In the genomic region with DNA sequence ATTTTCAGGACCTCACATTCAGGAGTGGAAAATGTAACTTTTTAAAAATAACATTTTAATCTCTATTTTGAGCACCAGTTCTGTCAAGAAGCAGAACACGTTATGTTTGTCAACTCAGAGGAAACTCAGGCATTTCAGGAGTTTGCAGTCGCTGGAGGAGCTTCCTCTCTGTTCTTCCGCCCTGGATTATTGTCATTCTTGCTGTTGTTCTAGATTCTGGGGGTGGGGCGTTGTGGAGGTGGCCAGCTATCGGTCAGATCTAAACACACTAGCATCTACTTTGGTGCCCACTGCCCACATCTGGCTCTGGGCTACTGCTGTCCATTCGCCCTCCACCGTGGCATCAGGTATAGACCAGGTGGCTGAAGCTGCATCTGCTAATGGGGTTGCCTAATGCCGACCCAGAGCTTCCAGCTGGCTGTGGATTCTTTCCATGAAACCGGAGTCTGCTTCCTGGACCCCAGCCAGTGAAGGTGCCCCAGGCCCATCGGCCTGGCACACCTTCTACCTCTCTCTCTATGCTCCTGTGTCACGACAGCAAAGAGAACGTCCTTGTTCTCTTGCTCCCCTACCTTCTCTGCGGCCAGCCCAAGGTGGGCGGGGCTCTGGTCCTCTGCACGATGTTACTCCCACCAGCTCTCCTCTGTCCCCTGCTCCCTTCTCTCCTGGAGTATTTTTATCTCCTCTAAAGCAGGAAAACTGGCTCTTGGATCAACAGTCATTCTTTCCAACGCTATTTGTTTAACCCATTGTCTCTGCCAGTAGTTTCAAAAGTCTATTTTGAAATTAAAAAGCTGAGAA, we compare ENCODE assay signal across 15 cellular contexts. TPM values are rescaled to one million over a fixed set of nuclear protein-coding genes. Genes with fewer than 3 reads are reported as not detected.
DNase-seq lines count a peak whose midpoint lies in the region; ATAC-seq and TF ChIP-seq lines count a peak whose summit lies in the region.
"Had no signal": no experiment of that assay in that cellular context is flagged by ENCODE, and none has a peak within 500 bp of the region (broad histone marks: within the 10 kb centered on the region; RNA-seq: fewer than 3 reads in every experiment).

No MANE protein-coding gene starts in this region.

- H2BK120ac ChIP-seq in trophoblast cell (ENCODE audit: insufficient read depth, low read length, poor library complexity), result no peak overlapping the region

- CTCF ChIA-PET in HEK293 (lab: Yijun Ruan, JAX) (interaction anchor here (0.7 kb wide), 1 partner anchor 29 kb away, joined by 3 read pairs; no protein-coding TSS in a partner anchor), GM10248 (lab: Yijun Ruan, JAX) (interaction anchor here (1.3 kb wide), 1 partner anchor 13 kb away, joined by 4 read pairs; no protein-coding TSS in a partner anchor)

- no peak overlapping the region for H3K14ac ChIP-seq in trophoblast cell (ENCODE audit: low read length)

- no peak overlapping the region for H4K91ac ChIP-seq in trophoblast cell (ENCODE audit: low read depth, low read length)

- H3K4me1 ChIP-seq in HEK293 (ENCODE audit: control insufficient read depth, insufficient read depth, low read length) (no peaks in the 10 kb centered on the region), RWPE2 (ENCODE audit: insufficient read depth, poor library complexity, severe bottlenecking) (no peaks in the 10 kb centered on the region), hepatocyte (ENCODE audit: insufficient read depth) (no peaks in the 10 kb centered on the region), trophoblast cell (ENCODE audit: control insufficient read depth in 1 of 2, insufficient read depth in 2 of 2, low read length in 2 of 2) (peaks cover 0 to 5% of the 10 kb centered on the region in 2 experiments), spleen (no peaks in the 10 kb centered on the region)

- H4K12ac ChIP-seq in trophoblast cell (ENCODE audit: low read depth, low read length), result no peak overlapping the region

- H3K79me1 ChIP-seq in trophoblast cell (ENCODE audit: low read length), result no peaks in the 10 kb centered on the region

- H3K9me2 ChIP-seq in hepatocyte (replicated peaks; ENCODE audit: insufficient read depth), result no peaks in the 10 kb centered on the region

- H3K4me2 ChIP-seq in hepatocyte, result peak overlapping the region; percentile 28
- peak overlapping the region; percentile 18 for H3K4me2 ChIP-seq in trophoblast cell (ENCODE audit: low read length)

- no peaks in the 10 kb centered on the region for H4K20me1 ChIP-seq in hepatocyte (ENCODE audit: insufficient read depth, poor library complexity, severe bottlenecking)

- no peak overlapping the region for H2AK5ac ChIP-seq in trophoblast cell (ENCODE audit: low read length)

- H3K27me3 ChIP-seq in RWPE2 (ENCODE audit: insufficient read depth, poor library complexity, severe bottlenecking), result no peaks in the 10 kb centered on the region
- no peaks in the 10 kb centered on the region for H3K27me3 ChIP-seq in hepatocyte
- H3K27me3 ChIP-seq in trophoblast cell (ENCODE audit: insufficient read depth, low read length), result no peaks in the 10 kb centered on the region
- no peaks in the 10 kb centered on the region for H3K27me3 ChIP-seq in spleen (replicated peaks in 1 of 7)
- H3K27me3 ChIP-seq: neutrophil had no signal

- DNase-seq in RWPE2 (ENCODE audit: low spot score) (no peak), hepatocyte (ENCODE audit: low spot score) (peak; percentile 28), trophoblast cell (peak in 1 of 2 donors; percentile 17), pons (ENCODE audit: low spot score) (no peak), spleen (no peak), GM10248 (ENCODE audit: extremely low spot score) (no peak)
- DNase-seq: activated CD4-positive, alpha-beta T cell treated with anti-CD3 and anti-CD28 coated beads, Interleukin-2, amount 50 U/mL, for 4 hours; activated gamma-delta T cell; CD4-positive, CD25-positive, alpha-beta regulatory T cell; NCI-H1417 treated with DMSO at 0.1 percent for 48 hours; stimulated activated CD4-positive, alpha-beta T cell treated with anti-CD3 and anti-CD28 coated beads, Interleukin-4, amount 100 ng/mL, for 24 hours; stimulated activated naive CD8-positive, alpha-beta T cell treated with anti-CD3 and anti-CD28 coated beads, Interleukin-15, Interleukin-2, amounts not matched to agents 100 U/mL and 50 U/mL, for 24 hours had no signal

- ATAC-seq in RWPE2 (ENCODE audit: low read depth) (peak; percentile 27; the same call in 1 of the 3 replicates), GM19467 (IDR thresholded peaks at IDR 0.05; ENCODE audit: unreplicated experiment) (no peak)
- ATAC-seq: stimulated activated naive CD8-positive, alpha-beta T cell treated with anti-CD3 and anti-CD28 coated beads, Interleukin-15, Interleukin-2, amounts not matched to agents 100 U/mL and 50 U/mL, for 24 hours had no signal

- TF ChIP-seq CTCF in HEK293 (tag by site-specific recombination; IDR thresholded peaks at IDR 0.05), result no peak
- TF ChIP-seq CTCF in RWPE2 (IDR thresholded peaks at IDR 0.05; ENCODE audit: poor library complexity, severe bottlenecking), result no peak
- TF ChIP-seq CTCF in hepatocyte (IDR thresholded peaks at IDR 0.05; ENCODE audit: poor library complexity), result no peak
- TF ChIP-seq CTCF in spleen (IDR thresholded peaks at IDR 0.05 in 8 of 11, conservative IDR thresholded peaks at IDR 0.05 in 3 of 11), result no peak
- TF ChIP-seq CTCF in GM10248 (IDR thresholded peaks at IDR 0.05; ENCODE audit: control extremely low read depth, extremely low read depth, low read depth, missing control alignments), result no peak

- H2BK5ac ChIP-seq in trophoblast cell (ENCODE audit: low read depth, low read length, poor library complexity), result no peak overlapping the region

- no peak overlapping the region for H3K4ac ChIP-seq in trophoblast cell (ENCODE audit: low read depth, low read length)

- no peaks in the 10 kb centered on the region for H3K9me3 ChIP-seq in HEK293 (ENCODE audit: control insufficient read depth, insufficient read depth, low read depth, low read length)
- H3K9me3 ChIP-seq in RWPE2 (ENCODE audit: severe bottlenecking), result no peaks in the 10 kb centered on the region
- H3K9me3 ChIP-seq in hepatocyte (ENCODE audit: low read depth), result no peaks in the 10 kb centered on the region
- H3K9me3 ChIP-seq in trophoblast cell (ENCODE audit: insufficient read depth, low read depth, low read length), result peaks cover 1% of the 10 kb centered on the region
- no peaks in the 10 kb centered on the region for H3K9me3 ChIP-seq in spleen
- H3K9me3 ChIP-seq: neutrophil had no signal

- no peak overlapping the region for H2BK12ac ChIP-seq in trophoblast cell (ENCODE audit: low read length)

- H3K18ac ChIP-seq in trophoblast cell (ENCODE audit: low read length), result no peak overlapping the region

- no peak for TF ChIP-seq POLR2A in spleen (IDR thresholded peaks at IDR 0.05)

- H2AFZ ChIP-seq in hepatocyte, result peak overlapping the region; percentile 13
- no peak overlapping the region for H2AFZ ChIP-seq in trophoblast cell (ENCODE audit: insufficient read depth, low read length, poor library complexity)

- POLR2A ChIA-PET in HEK293 (lab: Yijun Ruan, JAX) (no interaction called here), GM10248 (lab: Yijun Ruan, JAX) (no interaction called here)

- H3K36me3 ChIP-seq in HEK293 (ENCODE audit: control insufficient read depth in 2 of 2, insufficient read depth in 1 of 2, low read length in 2 of 2), result no peaks in the 10 kb centered on the region
- H3K36me3 ChIP-seq in RWPE2 (ENCODE audit: low read depth), result no peaks in the 10 kb centered on the region
- no peaks in the 10 kb centered on the region for H3K36me3 ChIP-seq in hepatocyte (replicated peaks; ENCODE audit: insufficient read depth, low read depth)
- H3K36me3 ChIP-seq in trophoblast cell (ENCODE audit: control insufficient read depth in 1 of 2, insufficient read depth in 2 of 2, low read length in 2 of 2), result no peaks in the 10 kb centered on the region
- no peaks in the 10 kb centered on the region for H3K36me3 ChIP-seq in spleen
- H3K36me3 ChIP-seq: neutrophil had no signal

- H3K27ac ChIP-seq in HEK293 (ENCODE audit: extremely low read depth, low read depth, low read length) (no peak overlapping the region), RWPE2 (ENCODE audit: poor library complexity, severe bottlenecking) (no peak overlapping the region), hepatocyte (no peak overlapping the region), trophoblast cell (ENCODE audit: low read depth, low read length) (no peak overlapping the region), spleen (no peak overlapping the region)
- H3K27ac ChIP-seq: neutrophil had no signal

- WGBS in hepatocyte (ENCODE audit: low lambda C conversion rate, missing lambda C conversion rate), result 56% methylated on average over 16 of the region's 16 CpGs
- no CpG with 5 or more reads among the region's 16 CpGs for WGBS in trophoblast cell (ENCODE audit: extremely low coverage, insufficient coverage, insufficient read length)
- 54 to 73% (median 67%) methylated on average over 16 of the region's 16 CpGs for WGBS in spleen, 5 donors

- H3K79me2 ChIP-seq in hepatocyte (no peaks in the 10 kb centered on the region), trophoblast cell (ENCODE audit: control insufficient read depth, insufficient read depth, low read length, poor library complexity) (no peaks in the 10 kb centered on the region)

- no peak overlapping the region for H3K9ac ChIP-seq in trophoblast cell (ENCODE audit: low read length)

- intact Hi-C loops in spleen (cut with DNase I; ENCODE audit: low total_unique reads), result no loop called here

- H3K23ac ChIP-seq in trophoblast cell (ENCODE audit: low read length), result no peak overlapping the region

- H3K4me3 ChIP-seq in HEK293 (ENCODE audit: low read depth, low read length) (no peak overlapping the region), RWPE2 (ENCODE audit: severe bottlenecking) (no peak overlapping the region), hepatocyte (no peak overlapping the region), trophoblast cell (ENCODE audit: low read depth, low read length) (no peak overlapping the region), spleen (peak overlapping the region in 2 of 8 donors; percentile 21 to 41)

- no peak overlapping the region for H4K8ac ChIP-seq in trophoblast cell (ENCODE audit: low read depth, low read length)

TF ChIP-seq in HEK293, 187 proteins besides CTCF, POLR2A, EP300 and RAD21:
- TF ChIP-seq ZFHX2 (tag by site-specific recombination; conservative IDR thresholded peaks at IDR 0.05), result peak; percentile 19; the same call in 1 of the 2 replicates
- TF ChIP-seq KLF9 (tag by site-specific recombination; IDR thresholded peaks at IDR 0.05; ENCODE audit: low read depth), result peak; percentile 68
- no peak for TF ChIP-seq ZNF138 (tag by site-specific recombination; IDR thresholded peaks at IDR 0.05; ENCODE audit: borderline replicate concordance)
- peak; percentile 44; the same call in 1 of the 2 replicates for TF ChIP-seq ZNF335 (tag by site-specific recombination; conservative IDR thresholded peaks at IDR 0.05)
- no peak for TF ChIP-seq ZNF514 (tag by site-specific recombination; IDR thresholded peaks at IDR 0.05)
TF ChIP-seq in HEK293: peak in this region for 3.

RNA-seq across cellular contexts. Expression of a gene that starts 36.6 kb away (rescaled TPM):
- 7.2 and 8.5 TPM in 2 replicates for total RNA-seq in hepatocyte
- polyA plus RNA-seq in hepatocyte, result 3.6 and 4.8 TPM in 2 replicates
- 1.6 TPM in 2 replicates for polyA plus RNA-seq in trophoblast cell (2013)
- 10 to 100 TPM in 6 of 7 donors, 1 to 10 TPM in 1; 8.9 to 15.3 (median 11.3) TPM for total RNA-seq in spleen
- 1 to 10 TPM in 1 of 3 donors, under 1 TPM in 2; 0.52 to 1.1 (median 0.65) TPM for polyA plus RNA-seq in spleen

RNA-seq across cellular contexts. Expression of a gene that starts 50.9 kb away (rescaled TPM):
- total RNA-seq in hepatocyte (19.5 and 26.6 TPM in 2 replicates), spleen (10 to 100 TPM; 12.4 to 33.6 (median 19.3) TPM)
- polyA plus RNA-seq in hepatocyte (3.3 and 4.9 TPM in 2 replicates), spleen (1 to 10 TPM; 2.7 to 3.5 (median 3.4) TPM)
- 4.2 and 4.9 TPM in 2 replicates for polyA plus RNA-seq in trophoblast cell (2013)
